In the genomic region with DNA sequence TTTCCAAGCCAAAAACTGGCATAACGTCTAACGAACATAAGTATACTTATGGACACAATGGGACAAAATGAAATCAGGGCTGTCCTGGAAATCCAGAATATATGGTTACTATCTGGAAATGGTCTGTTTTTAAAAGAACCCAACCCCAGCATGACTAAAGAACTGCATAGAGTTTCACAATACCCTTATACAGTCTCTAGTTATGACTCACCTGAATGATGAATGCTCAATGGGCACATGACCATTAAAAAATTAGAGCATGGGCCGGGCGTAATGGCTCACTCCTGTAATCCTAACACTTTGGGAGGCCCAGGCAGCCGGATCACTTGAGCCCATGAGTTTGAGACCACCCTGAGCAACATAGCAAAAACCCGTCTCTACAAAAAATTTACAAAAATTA, we compare ENCODE assay signal across 1 cellular context.
TF ChIP-seq lines count a peak whose summit lies in the region.

No MANE protein-coding gene starts in this region.

TF ChIP-seq in IMR-90, 13 proteins besides CTCF, POLR2A, EP300 and RAD21:
- peak; percentile 86 for TF ChIP-seq BHLHE40 (IDR thresholded peaks at IDR 0.05; ENCODE audit: low read depth, low read length)
- TF ChIP-seq FOS (IDR thresholded peaks at IDR 0.05; ENCODE audit: low read depth, low read length), result peak; percentile 91
- TF ChIP-seq SMC3 (IDR thresholded peaks at IDR 0.05; ENCODE audit: low read depth, low read length), result no peak
- TF ChIP-seq MAZ (IDR thresholded peaks at IDR 0.05; ENCODE audit: borderline replicate concordance, low read depth, low read length), result no peak
- TF ChIP-seq NFE2L2 (IDR thresholded peaks at IDR 0.05; ENCODE audit: low read depth, low read length), result no peak
- TF ChIP-seq CHD1 (IDR thresholded peaks at IDR 0.05; ENCODE audit: low read depth, low read length), result no peak
- TF ChIP-seq MXI1 (IDR thresholded peaks at IDR 0.05; ENCODE audit: borderline replicate concordance, low read depth, low read length), result no peak
- TF ChIP-seq USF2 (IDR thresholded peaks at IDR 0.05; ENCODE audit: low read depth, low read length), result peak; percentile 90
- TF ChIP-seq RFX5 (IDR thresholded peaks at IDR 0.05; ENCODE audit: low read depth, low read length), result no peak
- no peak for TF ChIP-seq MAFK (IDR thresholded peaks at IDR 0.05; ENCODE audit: low read depth, low read length)
- TF ChIP-seq RCOR1 (IDR thresholded peaks at IDR 0.05; ENCODE audit: insufficient replicate concordance, low read length), result no peak
- no peak for TF ChIP-seq ELK1 (IDR thresholded peaks at IDR 0.05; ENCODE audit: borderline replicate concordance, low read depth, low read length)
- TF ChIP-seq CEBPB (IDR thresholded peaks at IDR 0.05; ENCODE audit: low read depth, low read length), result peak; percentile 97
